In genomic region chr2:46803911-46804670, GRCh38 we compare ENCODE assay signal across 12 cellular contexts.
DNase-seq lines count a peak whose midpoint lies in the region; ATAC-seq and TF ChIP-seq lines count a peak whose summit lies in the region.
"Had no signal": no experiment of that assay in that cellular context is flagged by ENCODE, and none has a peak within 500 bp of the region (broad histone marks: within the 10 kb centered on the region; RNA-seq: fewer than 3 reads in every experiment).

No MANE protein-coding gene starts in this region.

- peak; percentile 15 for DNase-seq in activated CD8-positive, alpha-beta memory T cell treated with anti-CD3 and anti-CD28 coated beads, Interleukin-2, amount 10 ng/mL, durations not matched to agents 7 days and 5 days
- no peak for DNase-seq in activated CD8-positive, alpha-beta memory T cell treated with anti-CD3 and anti-CD28 coated beads for 24 hours
- peak; percentile 82 for DNase-seq in astrocyte of the cerebellum (ENCODE audit: low read depth)
- peak; percentile 45 for DNase-seq in kidney epithelial cell (ENCODE audit: low read depth)
- DNase-seq in tibial artery = peak in 1 of 2 donors; percentile 57
- no peak for DNase-seq in NCI-H748 (lab: John Stamatoyannopoulos, UW; ENCODE audit: unreplicated experiment)
- DNase-seq in NCI-H2227 (lab: John Stamatoyannopoulos, UW; ENCODE audit: unreplicated experiment) = no peak
- DNase-seq: 8988T, NCI-H1092, RPMI8226 had no signal

- H3K27me3 ChIP-seq in kidney epithelial cell (ENCODE audit: control insufficient read depth, insufficient read depth, low read length) (no peaks in the 10 kb centered on the region), tibial artery (no peaks in the 10 kb centered on the region)

- H3K36me3 Mint-ChIP-seq in activated CD8-positive, alpha-beta memory T cell treated with anti-CD3 and anti-CD28 coated beads, Interleukin-2, amount 10 ng/mL, durations not matched to agents 7 days and 5 days = no peaks in the 10 kb centered on the region

- in situ Hi-C loops in astrocyte of the cerebellum (cut with HindIII; ENCODE audit: low sequenced_read_pairs) = no loop called here

- CTCF ChIA-PET in activated CD8-positive, alpha-beta memory T cell treated with anti-CD3 and anti-CD28 coated beads, Interleukin-2, amount 10 ng/mL, durations not matched to agents 7 days and 5 days (lab: Charles Lee) = interaction anchor here (1.6 kb wide), 1 partner anchor 154 kb away, joined by 3 read pairs; no protein-coding TSS in a partner anchor

- H3K4me1 Mint-ChIP-seq in activated CD8-positive, alpha-beta memory T cell treated with anti-CD3 and anti-CD28 coated beads, Interleukin-2, amount 10 ng/mL, durations not matched to agents 7 days and 5 days = no peaks in the 10 kb centered on the region

- H3K4me3 ChIP-seq in astrocyte of the cerebellum (ENCODE audit: low read depth, low read length) = no peak overlapping the region
- H3K4me3 ChIP-seq in kidney epithelial cell (ENCODE audit: low read depth, low read length) = no peak overlapping the region
- H3K4me3 ChIP-seq in tibial artery = no peak overlapping the region
- H3K4me3 ChIP-seq: cardiac muscle cell had no signal

- no peak for TF ChIP-seq CTCF in astrocyte of the cerebellum (IDR thresholded peaks at IDR 0.05; ENCODE audit: low read depth, low read length, missing control alignments)
- TF ChIP-seq CTCF in kidney epithelial cell (IDR thresholded peaks at IDR 0.05; ENCODE audit: insufficient read depth, low read length, poor library complexity, severe bottlenecking) = no peak
- no peak for TF ChIP-seq CTCF in tibial artery (IDR thresholded peaks at IDR 0.05)

- intact Hi-C loops in tibial artery (cut with DNase I; ENCODE audit: low total_unique reads) = no loop called here

- H3K9me3 ChIP-seq in tibial artery = no peaks in the 10 kb centered on the region

- peak overlapping the region; percentile 5 to 54 for H3K27ac ChIP-seq in tibial artery
- H3K27ac ChIP-seq: cardiac muscle cell had no signal

- H3K9me3 Mint-ChIP-seq in activated CD8-positive, alpha-beta memory T cell treated with anti-CD3 and anti-CD28 coated beads, Interleukin-2, amount 10 ng/mL, durations not matched to agents 7 days and 5 days (ENCODE audit: low read depth) = no peaks in the 10 kb centered on the region

- H3K27me3 Mint-ChIP-seq in activated CD8-positive, alpha-beta memory T cell treated with anti-CD3 and anti-CD28 coated beads, Interleukin-2, amount 10 ng/mL, durations not matched to agents 7 days and 5 days = peaks cover 11% of the 10 kb centered on the region

- H3K36me3 ChIP-seq in kidney epithelial cell (ENCODE audit: control insufficient read depth, insufficient read depth, low read length) (no peaks in the 10 kb centered on the region), tibial artery (no peaks in the 10 kb centered on the region)
- H3K36me3 ChIP-seq: cardiac muscle cell had no signal

- peaks cover 0 to 58% (median 28%) of the 10 kb centered on the region in 4 donors for H3K4me1 ChIP-seq in tibial artery

- H3K27ac Mint-ChIP-seq in activated CD8-positive, alpha-beta memory T cell treated with anti-CD3 and anti-CD28 coated beads, Interleukin-2, amount 10 ng/mL, durations not matched to agents 7 days and 5 days = no peak overlapping the region

- H3K4me3 Mint-ChIP-seq in activated CD8-positive, alpha-beta memory T cell treated with anti-CD3 and anti-CD28 coated beads, Interleukin-2, amount 10 ng/mL, durations not matched to agents 7 days and 5 days = no peak overlapping the region

- ATAC-seq in activated CD8-positive, alpha-beta memory T cell treated with anti-CD3 and anti-CD28 coated beads, Interleukin-2, amount 10 ng/mL, durations not matched to agents 7 days and 5 days = no peak
- no peak for ATAC-seq in GM18519 (IDR thresholded peaks at IDR 0.05; ENCODE audit: low FRiP score, unreplicated experiment)

Comparison
In these comparisons a context has a peak if more than half of its experiments do, and no peak if none do; other contexts are left out.
1. DNase-seq: peak in activated CD8-positive, alpha-beta memory T cell treated with anti-CD3 and anti-CD28 coated beads, Interleukin-2, amount 10 ng/mL, durations not matched to agents 7 days and 5 days (single experiment), astrocyte of the cerebellum (single experiment) and kidney epithelial cell (single experiment); none in activated CD8-positive, alpha-beta memory T cell treated with anti-CD3 and anti-CD28 coated beads for 24 hours (single experiment), NCI-H748 (single experiment) and NCI-H2227 (single experiment).